ENCODE assay signal across 19 cellular contexts in the genomic region with DNA sequence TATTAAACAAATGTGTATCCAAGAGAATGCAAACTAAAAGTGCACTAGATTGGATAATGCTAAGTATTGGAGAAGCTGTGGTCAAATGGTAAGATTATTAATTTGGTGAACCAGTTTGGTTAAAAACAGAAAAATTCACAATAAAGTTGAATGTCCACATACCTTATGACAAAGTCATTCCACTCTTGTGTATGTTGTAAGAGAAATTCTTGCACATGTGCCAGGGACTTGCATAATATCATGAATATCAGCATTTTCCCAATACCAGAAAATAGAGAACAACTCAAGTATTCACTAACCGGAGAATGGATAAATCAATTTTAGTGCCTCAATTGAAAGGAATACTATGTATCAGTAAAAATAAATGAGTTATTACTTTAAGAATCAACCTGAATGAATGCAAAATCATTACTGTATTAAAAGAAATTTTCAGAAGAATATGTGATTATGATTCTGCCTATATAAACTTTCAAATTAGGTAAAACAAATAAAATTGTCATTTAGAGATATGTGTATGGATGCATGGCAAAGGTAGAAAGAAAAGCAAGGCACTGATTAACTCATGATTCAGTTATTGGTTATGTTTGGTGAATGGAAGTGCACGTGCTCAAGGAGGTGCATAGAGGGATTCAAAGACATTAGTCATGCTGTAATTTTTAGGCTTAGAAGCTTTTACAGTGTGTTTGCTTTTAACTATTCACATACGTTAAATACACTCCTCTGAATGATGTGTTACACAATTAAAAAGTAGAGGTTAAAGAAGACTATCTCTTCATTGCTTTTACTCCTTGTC.
DNase-seq lines count a peak whose midpoint lies in the region; ATAC-seq, FAIRE-seq and TF ChIP-seq lines count a peak whose summit lies in the region.
"Had no signal": no experiment of that assay in that cellular context is flagged by ENCODE, and none has a peak within 500 bp of the region (broad histone marks: within the 10 kb centered on the region; RNA-seq: fewer than 3 reads in every experiment).

No MANE protein-coding gene starts in this region.

- no peaks in the 10 kb centered on the region for H3K9me1 ChIP-seq in K562 (ENCODE audit: control insufficient read depth, insufficient read depth, low read length)

- CTCF ChIA-PET in K562 (lab: Yijun Ruan, JAX; ENCODE audit: low intra/inter-chr PET ratio), result no interaction called here

- no peak overlapping the region for H3K4me2 ChIP-seq in K562 (ENCODE audit: insufficient read depth, low read length)

- H2AFZ ChIP-seq in K562 (ENCODE audit: low read depth, low read length), result no peak overlapping the region

- in situ Hi-C loops in ACHN (cut with HindIII; ENCODE audit: low pct_ligation_motif_present, low pct_unique_long_range_greater_than_20kb, low sequenced_read_pairs) (no loop called here), K562 (cut with MboI) (no loop called here)

- no peak overlapping the region for H3K27ac ChIP-seq in K562 (ENCODE audit: extremely low read depth, low read depth, low read length)
- H3K27ac ChIP-seq in testis, result no peak overlapping the region
- H3K27ac ChIP-seq: esophagus muscularis mucosa, ovary, stomach had no signal

- no peak for TF ChIP-seq POLR2A in K562 (conservative IDR thresholded peaks at IDR 0.05)
- no peak for TF ChIP-seq POLR2A in testis (IDR thresholded peaks at IDR 0.05)

- H3K36me3 ChIP-seq in K562 (ENCODE audit: control insufficient read depth, insufficient read depth, low read length), result no peaks in the 10 kb centered on the region
- H3K36me3 ChIP-seq in testis (ENCODE audit: low read depth, missing control alignments), result no peaks in the 10 kb centered on the region
- H3K36me3 ChIP-seq: esophagus muscularis mucosa, ovary, stomach had no signal

- H3K4me1 ChIP-seq in K562 (replicated peaks in 1 of 2; ENCODE audit: control insufficient read depth in 2 of 2, insufficient read depth in 2 of 2, low read length in 2 of 2) (no peaks in the 10 kb centered on the region), testis (no peaks in the 10 kb centered on the region)
- H3K4me1 ChIP-seq: esophagus muscularis mucosa, stomach had no signal

- no peak overlapping the region for H3K9ac ChIP-seq in K562 (ENCODE audit: insufficient read depth in 1 of 2, low read depth in 2 of 2, low read length in 2 of 2)

- peak; percentile 40 for FAIRE-seq in K562 (lab: Jason Lieb, UNC)
- FAIRE-seq: colon had no signal

- TF ChIP-seq RAD21 in K562 (CRISPR knock-in tag; conservative IDR thresholded peaks at IDR 0.05 in 1 of 2, IDR thresholded peaks at IDR 0.05 in 1 of 2), result no peak

- no TSS peak for BruUV-seq in K562 (replicated peaks; lab: Mats Ljungman, UMichigan)

- ATAC-seq in K562, result no peak

- H3K9me3 ChIP-seq in K562 (replicated peaks; ENCODE audit: control insufficient read depth, insufficient read depth, low read depth, low read length) (no peaks in the 10 kb centered on the region), testis (no peaks in the 10 kb centered on the region)
- H3K9me3 ChIP-seq: esophagus muscularis mucosa, ovary, stomach had no signal

- no peaks in the 10 kb centered on the region for H3K79me2 ChIP-seq in K562 (ENCODE audit: control insufficient read depth, insufficient read depth, low read length)

- TF ChIP-seq CTCF in K562 (IDR thresholded peaks at IDR 0.05 in 2 of 3, conservative IDR thresholded peaks at IDR 0.05 in 1 of 3; ENCODE audit: insufficient read depth in 2 of 3, low read depth in 1 of 3, low read length in 3 of 3) (no peak), testis (IDR thresholded peaks at IDR 0.05) (no peak)

- DNase-seq in ACHN, result peak; percentile 62
- DNase-seq in HPDE6-E6E7 (ENCODE audit: extremely low spot score), result peak; percentile 17
- DNase-seq in K562 (ENCODE audit: extremely low read depth in 1 of 4, low spot score in 3 of 4), result no peak
- DNase-seq in glomerular visceral epithelial cell (ENCODE audit: extremely low spot score), result peak; percentile 34
- DNase-seq in testis, result no peak
- no peak for DNase-seq in DMS 273 treated with DMSO at 0.1 percent for 48 hours (lab: John Stamatoyannopoulos, UW)
- DNase-seq in superior temporal gyrus (ENCODE audit: extremely low spot score), result no peak
- DNase-seq in central memory CD4-positive, alpha-beta T cell, result no peak
- DNase-seq: activated B cell treated with CpG ODN at 0.5 μM for 24 hours; activated naive CD4-positive, alpha-beta T cell treated with anti-CD3 and anti-CD28 coated beads, Interleukin-2, amount 10 ng/mL, durations not matched to agents 7 days and 5 days; AML-193; DMS79; KG1; NCI-H1436 treated with DMSO at 0.1 percent for 48 hours; NCI-H446 treated with DMSO at 0.1 percent for 48 hours; ovary; stomach had no signal

- no peaks in the 10 kb centered on the region for H4K20me1 ChIP-seq in K562 (replicated peaks; ENCODE audit: control insufficient read depth, insufficient read depth, low read length)

- WGBS in K562 (ENCODE audit: insufficient coverage, low coverage, missing lambda C conversion rate), result 18% methylated on average over 3 of the region's 3 CpGs
- WGBS in testis, 2 donors, result 88 to 89% methylated on average over 3 of the region's 3 CpGs

- intact Hi-C loops in K562 (cut with micrococcal nuclease), result no loop called here
- intact Hi-C loops in testis (cut with DNase I; ENCODE audit: low total_unique reads), result no loop called here

- no peak for TF ChIP-seq EP300 in K562 (IDR thresholded peaks at IDR 0.05; ENCODE audit: low read length)

- H3K4me3 ChIP-seq in K562 (no peak overlapping the region), testis (no peak overlapping the region)
- H3K4me3 ChIP-seq: esophagus muscularis mucosa, ovary, stomach had no signal

- H3K27me3 ChIP-seq in K562 (ENCODE audit: control insufficient read depth in 2 of 2, insufficient read depth in 2 of 2, low read length in 2 of 2) (no peaks in the 10 kb centered on the region), testis (no peaks in the 10 kb centered on the region)
- H3K27me3 ChIP-seq: esophagus muscularis mucosa, stomach had no signal

- POLR2A ChIA-PET in K562 (lab: Yijun Ruan, JAX), result no interaction called here

TF ChIP-seq in K562, 482 proteins besides CTCF, POLR2A, EP300 and RAD21:
- TF ChIP-seq ATF6 (CRISPR knock-in tag; IDR thresholded peaks at IDR 0.05) (no peak), CHD4 (IDR thresholded peaks at IDR 0.05; ENCODE audit: insufficient read depth, insufficient replicate concordance, low read depth, low read length, poor library complexity, severe bottlenecking) (no peak)
TF ChIP-seq in K562: peak in this region for 0.

Comparison
In these comparisons a context has a peak if more than half of its experiments do, and no peak if none do; other contexts are left out.
1. DNase-seq: peak in ACHN (single experiment), HPDE6-E6E7 (single experiment) and glomerular visceral epithelial cell (single experiment); none in K562 (0 of 4), testis (single experiment), DMS 273 treated with DMSO at 0.1 percent for 48 hours (single experiment), superior temporal gyrus (single experiment) and central memory CD4-positive, alpha-beta T cell (single experiment).